17 cellular contexts compared by ENCODE assay signal in genomic region chr1:212388985-212389716, GRCh38. TPM values are rescaled to one million over a fixed set of nuclear protein-coding genes. Genes with fewer than 3 reads are reported as not detected.
DNase-seq lines count a peak whose midpoint lies in the region; ATAC-seq lines count a peak whose summit lies in the region.
"Had no signal": no experiment of that assay in that cellular context is flagged by ENCODE, and none has a peak within 500 bp of the region (broad histone marks: within the 10 kb centered on the region; RNA-seq: fewer than 3 reads in every experiment).

No MANE protein-coding gene starts in this region.

- H3K4me1 Mint-ChIP-seq in activated CD4-positive, alpha-beta T cell treated with anti-CD3 and anti-CD28 coated beads, Interleukin-2, amount 10 ng/mL, durations not matched to agents 24 days and 14 days, result peaks cover 7% of the 10 kb centered on the region
- no peaks in the 10 kb centered on the region for H3K4me1 Mint-ChIP-seq in activated CD4-positive, alpha-beta T cell treated with anti-CD3 and anti-CD28 coated beads for 36 hours
- H3K4me1 Mint-ChIP-seq in activated T-cell treated with anti-CD3 and anti-CD28 coated beads, Interleukin-2, amount 50 U/mL, for 72 hours (ENCODE audit: low read depth), result no peaks in the 10 kb centered on the region
- H3K4me1 Mint-ChIP-seq in activated T-cell treated with anti-CD3 and anti-CD28 coated beads, Interleukin-2, amount 50 U/mL, for 4 hours (ENCODE audit: low read depth), result peaks cover 8% of the 10 kb centered on the region
- peaks cover 18% of the 10 kb centered on the region for H3K4me1 Mint-ChIP-seq in stimulated activated naive CD8-positive, alpha-beta T cell treated with anti-CD3 and anti-CD28 coated beads, Interleukin-15, Interleukin-2, amounts not matched to agents 100 ng/mL and 50 ng/mL, for 24 hours (ENCODE audit: low read depth)
- peaks cover 17% of the 10 kb centered on the region for H3K4me1 Mint-ChIP-seq in stimulated activated naive CD8-positive, alpha-beta T cell treated with anti-CD3 and anti-CD28 coated beads, Interleukin-15, amount 100 ng/mL, for 72 hours
- peaks cover 8 to 15% of the 10 kb centered on the region in 2 donors for H3K4me1 Mint-ChIP-seq in stimulated activated naive B cell treated with anti-CD40 and anti-IgM and Interleukin-4, amounts not matched to agents 10 μg/mL and 1 μg/mL and 100 μg/mL, for 72 hours

- H3K27me3 Mint-ChIP-seq in activated CD4-positive, alpha-beta T cell treated with anti-CD3 and anti-CD28 coated beads, Interleukin-2, amount 10 ng/mL, durations not matched to agents 24 days and 14 days, result no peaks in the 10 kb centered on the region
- no peaks in the 10 kb centered on the region for H3K27me3 Mint-ChIP-seq in activated CD4-positive, alpha-beta T cell treated with anti-CD3 and anti-CD28 coated beads for 36 hours
- no peaks in the 10 kb centered on the region for H3K27me3 Mint-ChIP-seq in activated T-cell treated with anti-CD3 and anti-CD28 coated beads, Interleukin-2, amount 50 U/mL, for 72 hours (ENCODE audit: low read depth)
- no peaks in the 10 kb centered on the region for H3K27me3 Mint-ChIP-seq in activated T-cell treated with anti-CD3 and anti-CD28 coated beads, Interleukin-2, amount 50 U/mL, for 4 hours (ENCODE audit: low read depth)
- H3K27me3 Mint-ChIP-seq in stimulated activated naive CD8-positive, alpha-beta T cell treated with anti-CD3 and anti-CD28 coated beads, Interleukin-15, Interleukin-2, amounts not matched to agents 100 ng/mL and 50 ng/mL, for 24 hours, result no peaks in the 10 kb centered on the region
- no peaks in the 10 kb centered on the region for H3K27me3 Mint-ChIP-seq in stimulated activated naive CD8-positive, alpha-beta T cell treated with anti-CD3 and anti-CD28 coated beads, Interleukin-15, amount 100 ng/mL, for 72 hours
- no peaks in the 10 kb centered on the region for H3K27me3 Mint-ChIP-seq in stimulated activated naive B cell treated with anti-CD40 and anti-IgM and Interleukin-4, amounts not matched to agents 10 μg/mL and 1 μg/mL and 100 μg/mL, for 72 hours
- H3K27me3 Mint-ChIP-seq: B cell; CD4-positive, alpha-beta T cell had no signal

- peaks cover 19% of the 10 kb centered on the region for H3K9me3 Mint-ChIP-seq in activated CD4-positive, alpha-beta T cell treated with anti-CD3 and anti-CD28 coated beads, Interleukin-2, amount 10 ng/mL, durations not matched to agents 24 days and 14 days
- peaks cover 16% of the 10 kb centered on the region for H3K9me3 Mint-ChIP-seq in activated CD4-positive, alpha-beta T cell treated with anti-CD3 and anti-CD28 coated beads for 36 hours (ENCODE audit: low read depth)
- H3K9me3 Mint-ChIP-seq in activated T-cell treated with anti-CD3 and anti-CD28 coated beads, Interleukin-2, amount 50 U/mL, for 72 hours, result peaks cover 4 to 5% of the 10 kb centered on the region in 2 donors
- H3K9me3 Mint-ChIP-seq in activated T-cell treated with anti-CD3 and anti-CD28 coated beads, Interleukin-2, amount 50 U/mL, for 4 hours, result peaks cover 10% of the 10 kb centered on the region
- peaks cover 12% of the 10 kb centered on the region for H3K9me3 Mint-ChIP-seq in stimulated activated naive CD8-positive, alpha-beta T cell treated with anti-CD3 and anti-CD28 coated beads, Interleukin-15, Interleukin-2, amounts not matched to agents 100 ng/mL and 50 ng/mL, for 24 hours
- peaks cover 14 to 22% of the 10 kb centered on the region in 2 donors for H3K9me3 Mint-ChIP-seq in stimulated activated naive CD8-positive, alpha-beta T cell treated with anti-CD3 and anti-CD28 coated beads, Interleukin-15, amount 100 ng/mL, for 72 hours
- H3K9me3 Mint-ChIP-seq in stimulated activated naive B cell treated with anti-CD40 and anti-IgM and Interleukin-4, amounts not matched to agents 10 μg/mL and 1 μg/mL and 100 μg/mL, for 72 hours, result peaks cover 8 to 18% of the 10 kb centered on the region in 2 donors

- H3K36me3 Mint-ChIP-seq in activated CD4-positive, alpha-beta T cell treated with anti-CD3 and anti-CD28 coated beads, Interleukin-2, amount 10 ng/mL, durations not matched to agents 24 days and 14 days (ENCODE audit: low read depth), result peaks cover 67% of the 10 kb centered on the region
- H3K36me3 Mint-ChIP-seq in activated CD4-positive, alpha-beta T cell treated with anti-CD3 and anti-CD28 coated beads for 36 hours (ENCODE audit: low read depth), result peaks cover 50% of the 10 kb centered on the region
- H3K36me3 Mint-ChIP-seq in activated T-cell treated with anti-CD3 and anti-CD28 coated beads, Interleukin-2, amount 50 U/mL, for 72 hours (ENCODE audit: insufficient read depth in 2 of 2), result peaks cover 16 to 38% of the 10 kb centered on the region in 2 donors
- peaks cover 58% of the 10 kb centered on the region for H3K36me3 Mint-ChIP-seq in activated T-cell treated with anti-CD3 and anti-CD28 coated beads, Interleukin-2, amount 50 U/mL, for 4 hours (ENCODE audit: insufficient read depth)
- H3K36me3 Mint-ChIP-seq in stimulated activated naive CD8-positive, alpha-beta T cell treated with anti-CD3 and anti-CD28 coated beads, Interleukin-15, Interleukin-2, amounts not matched to agents 100 ng/mL and 50 ng/mL, for 24 hours (ENCODE audit: low read depth), result peaks cover 52% of the 10 kb centered on the region
- peaks cover 71 to 84% of the 10 kb centered on the region in 2 donors for H3K36me3 Mint-ChIP-seq in stimulated activated naive B cell treated with anti-CD40 and anti-IgM and Interleukin-4, amounts not matched to agents 10 μg/mL and 1 μg/mL and 100 μg/mL, for 72 hours

- H3K4me3 Mint-ChIP-seq in activated CD4-positive, alpha-beta T cell treated with anti-CD3 and anti-CD28 coated beads, Interleukin-2, amount 10 ng/mL, durations not matched to agents 24 days and 14 days, result no peak overlapping the region
- no peak overlapping the region for H3K4me3 Mint-ChIP-seq in activated CD4-positive, alpha-beta T cell treated with anti-CD3 and anti-CD28 coated beads for 36 hours
- H3K4me3 Mint-ChIP-seq in activated T-cell treated with anti-CD3 and anti-CD28 coated beads, Interleukin-2, amount 50 U/mL, for 72 hours, result no peak overlapping the region
- no peak overlapping the region for H3K4me3 Mint-ChIP-seq in activated T-cell treated with anti-CD3 and anti-CD28 coated beads, Interleukin-2, amount 50 U/mL, for 4 hours
- H3K4me3 Mint-ChIP-seq in stimulated activated naive CD8-positive, alpha-beta T cell treated with anti-CD3 and anti-CD28 coated beads, Interleukin-15, Interleukin-2, amounts not matched to agents 100 ng/mL and 50 ng/mL, for 24 hours, result no peak overlapping the region
- no peak overlapping the region for H3K4me3 Mint-ChIP-seq in stimulated activated naive CD8-positive, alpha-beta T cell treated with anti-CD3 and anti-CD28 coated beads, Interleukin-15, amount 100 ng/mL, for 72 hours
- H3K4me3 Mint-ChIP-seq in stimulated activated naive B cell treated with anti-CD40 and anti-IgM and Interleukin-4, amounts not matched to agents 10 μg/mL and 1 μg/mL and 100 μg/mL, for 72 hours, result no peak overlapping the region
- H3K4me3 Mint-ChIP-seq: B cell; CD4-positive, alpha-beta T cell; CD8-positive, alpha-beta T cell had no signal

- no peak for DNase-seq in activated CD4-positive, alpha-beta T cell treated with anti-CD3 and anti-CD28 coated beads, Interleukin-2, amount 10 ng/mL, durations not matched to agents 24 days and 14 days
- no peak for DNase-seq in activated CD4-positive, alpha-beta T cell treated with anti-CD3 and anti-CD28 coated beads for 36 hours
- DNase-seq in activated T-cell treated with anti-CD3 and anti-CD28 coated beads, Interleukin-2, amount 50 U/mL, for 72 hours, result no peak
- DNase-seq in activated T-cell treated with anti-CD3 and anti-CD28 coated beads, Interleukin-2, amount 50 U/mL, for 4 hours, result no peak
- DNase-seq in stimulated activated naive CD8-positive, alpha-beta T cell treated with anti-CD3 and anti-CD28 coated beads, Interleukin-15, amount 100 ng/mL, for 72 hours, result no peak
- DNase-seq in stimulated activated naive B cell treated with anti-CD40 and anti-IgM and Interleukin-4, amounts not matched to agents 10 μg/mL and 1 μg/mL and 100 μg/mL, for 72 hours, result no peak
- DNase-seq in effector CD4-positive, alpha-beta T cell, result no peak
- DNase-seq: AML-193; Caco-2; Calu3; CD4-positive, alpha-beta T cell; CD8-positive, alpha-beta T cell; DMS79 treated with DMSO at 0.1 percent for 48 hours; GF-D8 had no signal

- POLR2A ChIA-PET in activated CD4-positive, alpha-beta T cell treated with anti-CD3 and anti-CD28 coated beads for 36 hours (lab: Charles Lee), result no interaction called here

- ATAC-seq in activated CD4-positive, alpha-beta T cell treated with anti-CD3 and anti-CD28 coated beads for 36 hours, result no peak
- ATAC-seq in activated T-cell treated with anti-CD3 and anti-CD28 coated beads, Interleukin-2, amount 50 U/mL, for 72 hours (replicated peaks in 1 of 2), result no peak
- ATAC-seq in activated T-cell treated with anti-CD3 and anti-CD28 coated beads, Interleukin-2, amount 50 U/mL, for 4 hours, result no peak
- ATAC-seq in stimulated activated naive CD8-positive, alpha-beta T cell treated with anti-CD3 and anti-CD28 coated beads, Interleukin-15, amount 100 ng/mL, for 72 hours, result no peak
- ATAC-seq in stimulated activated naive B cell treated with anti-CD40 and anti-IgM and Interleukin-4, amounts not matched to agents 10 μg/mL and 1 μg/mL and 100 μg/mL, for 72 hours (replicated peaks), result no peak
- ATAC-seq: A549; CD8-positive, alpha-beta T cell had no signal

- peak overlapping the region; percentile 3 for H3K27ac Mint-ChIP-seq in activated CD4-positive, alpha-beta T cell treated with anti-CD3 and anti-CD28 coated beads, Interleukin-2, amount 10 ng/mL, durations not matched to agents 24 days and 14 days
- H3K27ac Mint-ChIP-seq in activated CD4-positive, alpha-beta T cell treated with anti-CD3 and anti-CD28 coated beads for 36 hours, result no peak overlapping the region
- peak overlapping the region; percentile 80 for H3K27ac Mint-ChIP-seq in activated T-cell treated with anti-CD3 and anti-CD28 coated beads, Interleukin-2, amount 50 U/mL, for 72 hours
- H3K27ac Mint-ChIP-seq in stimulated activated naive CD8-positive, alpha-beta T cell treated with anti-CD3 and anti-CD28 coated beads, Interleukin-15, Interleukin-2, amounts not matched to agents 100 ng/mL and 50 ng/mL, for 24 hours, result peak overlapping the region; percentile 59
- H3K27ac Mint-ChIP-seq in stimulated activated naive CD8-positive, alpha-beta T cell treated with anti-CD3 and anti-CD28 coated beads, Interleukin-15, amount 100 ng/mL, for 72 hours, result no peak overlapping the region
- peak overlapping the region; percentile 49 for H3K27ac Mint-ChIP-seq in stimulated activated naive B cell treated with anti-CD40 and anti-IgM and Interleukin-4, amounts not matched to agents 10 μg/mL and 1 μg/mL and 100 μg/mL, for 72 hours
- H3K27ac Mint-ChIP-seq: B cell; CD4-positive, alpha-beta T cell; CD8-positive, alpha-beta T cell had no signal

- CTCF ChIA-PET in activated CD4-positive, alpha-beta T cell treated with anti-CD3 and anti-CD28 coated beads for 36 hours (lab: Charles Lee), result no interaction called here

- intact Hi-C loops in activated CD4-positive, alpha-beta T cell treated with anti-CD3 and anti-CD28 coated beads, Interleukin-2, amount 10 ng/mL, durations not matched to agents 24 days and 14 days (cut with micrococcal nuclease), result no loop called here
- intact Hi-C loops in activated CD4-positive, alpha-beta T cell treated with anti-CD3 and anti-CD28 coated beads for 36 hours (cut with DNase I, micrococcal nuclease), result no loop called here

RNA-seq across cellular contexts. Expression of gene PACC1, which starts 25.5 kb away (rescaled TPM):
- 16.0 and 19.4 TPM in 2 replicates for total RNA-seq in activated CD4-positive, alpha-beta T cell treated with anti-CD3 and anti-CD28 coated beads, Interleukin-2, amount 10 ng/mL, durations not matched to agents 24 days and 14 days
- 10 to 100 TPM in 1 of 2 experiments, 1 to 10 TPM in 1; 9.2 to 13.8 TPM for total RNA-seq in activated CD4-positive, alpha-beta T cell treated with anti-CD3 and anti-CD28 coated beads for 36 hours
- 10 to 100 TPM; 10.2 to 11.7 TPM for total RNA-seq in activated T-cell treated with anti-CD3 and anti-CD28 coated beads, Interleukin-2, amount 50 U/mL, for 72 hours
- 10 to 100 TPM; 13.2 to 16.4 (median 14.9) TPM for total RNA-seq in activated T-cell treated with anti-CD3 and anti-CD28 coated beads, Interleukin-2, amount 50 U/mL, for 4 hours

RNA-seq across cellular contexts. Expression of gene NENF, which starts 43.6 kb away (rescaled TPM):
- total RNA-seq in activated CD4-positive, alpha-beta T cell treated with anti-CD3 and anti-CD28 coated beads, Interleukin-2, amount 10 ng/mL, durations not matched to agents 24 days and 14 days, result 35.1 and 36.1 TPM in 2 replicates
- total RNA-seq in activated CD4-positive, alpha-beta T cell treated with anti-CD3 and anti-CD28 coated beads for 36 hours, result 10 to 100 TPM; 30.8 to 34.1 TPM
- total RNA-seq in activated T-cell treated with anti-CD3 and anti-CD28 coated beads, Interleukin-2, amount 50 U/mL, for 72 hours, result 10 to 100 TPM; 36.9 to 40.7 TPM
- total RNA-seq in activated T-cell treated with anti-CD3 and anti-CD28 coated beads, Interleukin-2, amount 50 U/mL, for 4 hours, result 10 to 100 TPM; 26.4 to 29.3 (median 28.9) TPM

Comparison
In these comparisons a context has a peak if more than half of its experiments do, and no peak if none do; other contexts are left out.
1. H3K27ac Mint-ChIP-seq: peak in activated CD4-positive, alpha-beta T cell treated with anti-CD3 and anti-CD28 coated beads, Interleukin-2, amount 10 ng/mL, durations not matched to agents 24 days and 14 days (single experiment), activated T-cell treated with anti-CD3 and anti-CD28 coated beads, Interleukin-2, amount 50 U/mL, for 72 hours (single experiment), stimulated activated naive CD8-positive, alpha-beta T cell treated with anti-CD3 and anti-CD28 coated beads, Interleukin-15, Interleukin-2, amounts not matched to agents 100 ng/mL and 50 ng/mL, for 24 hours (single experiment) and stimulated activated naive B cell treated with anti-CD40 and anti-IgM and Interleukin-4, amounts not matched to agents 10 μg/mL and 1 μg/mL and 100 μg/mL, for 72 hours (single experiment); none in activated CD4-positive, alpha-beta T cell treated with anti-CD3 and anti-CD28 coated beads for 36 hours (single experiment) and stimulated activated naive CD8-positive, alpha-beta T cell treated with anti-CD3 and anti-CD28 coated beads, Interleukin-15, amount 100 ng/mL, for 72 hours (0 of 2).